In the genomic region with DNA sequence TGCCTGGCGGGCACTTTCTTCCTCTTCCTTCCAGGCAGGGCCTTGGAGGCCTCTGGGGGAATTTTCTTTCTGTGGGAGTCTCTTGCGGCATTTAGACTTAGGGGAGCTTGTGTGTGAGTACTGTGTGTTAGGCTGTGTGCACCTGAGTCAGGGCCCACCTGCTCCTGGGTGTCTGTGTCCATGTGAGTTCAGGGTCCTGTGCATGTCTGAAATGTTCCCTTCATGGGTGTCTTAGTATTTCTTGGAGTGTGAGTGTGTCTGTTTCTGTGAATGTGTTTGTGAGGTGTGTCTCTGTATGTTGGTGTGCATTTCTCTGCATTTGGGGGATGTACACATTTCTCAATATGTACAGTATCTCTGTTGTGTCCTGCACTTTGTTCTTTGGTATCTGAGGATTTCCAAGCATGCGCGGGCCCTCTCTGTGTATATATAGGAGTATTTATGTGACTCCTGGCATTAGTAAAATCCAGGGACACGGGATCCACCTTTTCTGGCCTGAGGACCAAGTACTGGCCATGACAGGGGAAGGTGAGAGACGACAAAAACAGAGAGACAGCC, we compare ENCODE assay signal across 20 cellular contexts. TPM values are rescaled to one million over a fixed set of nuclear protein-coding genes. Genes with fewer than 3 reads are reported as not detected.
DNase-seq lines count a peak whose midpoint lies in the region; ATAC-seq, FAIRE-seq and TF ChIP-seq lines count a peak whose summit lies in the region.
"Had no signal": no experiment of that assay in that cellular context is flagged by ENCODE, and none has a peak within 500 bp of the region (broad histone marks: within the 10 kb centered on the region; RNA-seq: fewer than 3 reads in every experiment).

No MANE protein-coding gene starts in this region.

- peaks cover 0 to 46% (median 6%) of the 10 kb centered on the region in 11 experiments; a peak in 10 of 22 replicates for H4K20me1 ChIP-seq in BLaER1 treated with 17β-estradiol and CSF1 and Interleukin-3, amounts not matched to agents 10 nM and 100 nM

- peak overlapping the region; percentile 89 to 100 (median 97) for H3K4me2 ChIP-seq in BLaER1 treated with 17β-estradiol and CSF1 and Interleukin-3, amounts not matched to agents 10 nM and 100 nM
- H3K4me2 ChIP-seq: SK-N-SH had no signal

- H3K4me1 Mint-ChIP-seq in CD8-positive, alpha-beta T cell (ENCODE audit: low read depth), result peaks cover 26% of the 10 kb centered on the region
- H3K4me1 Mint-ChIP-seq in brain, result peaks cover 41% of the 10 kb centered on the region
- peaks cover 43 to 54% of the 10 kb centered on the region in 2 donors for H3K4me1 Mint-ChIP-seq in natural killer cell

- peak overlapping the region; percentile 55 for H3K4me3 Mint-ChIP-seq in CD8-positive, alpha-beta T cell
- H3K4me3 Mint-ChIP-seq in brain (peak overlapping the region in 4 of 5 experiments; percentile 15 to 53 (median 28)), natural killer cell (peak overlapping the region; percentile 94)
- H3K4me3 Mint-ChIP-seq: HFFc6 had no signal

- peaks cover 71 to 93% (median 86%) of the 10 kb centered on the region in 10 experiments for H3K4me1 ChIP-seq in BLaER1 treated with 17β-estradiol and CSF1 and Interleukin-3, amounts not matched to agents 10 nM and 100 nM
- peaks cover 24% of the 10 kb centered on the region for H3K4me1 ChIP-seq in CD8-positive, alpha-beta T cell (ENCODE audit: insufficient read depth, low read length)
- H3K4me1 ChIP-seq: BE2C had no signal

- peaks cover 0 to 11% (median 0%) of the 10 kb centered on the region in 11 experiments; a peak in 6 of 22 replicates for H3K9me3 ChIP-seq in BLaER1 treated with 17β-estradiol and CSF1 and Interleukin-3, amounts not matched to agents 10 nM and 100 nM (replicated peaks in 1 of 11)
- H3K9me3 ChIP-seq in CD8-positive, alpha-beta T cell (ENCODE audit: low read length), result no peaks in the 10 kb centered on the region
- H3K9me3 ChIP-seq: BE2C, esophagus muscularis mucosa, Peyer's patch, SK-N-SH, upper lobe of left lung had no signal

- H3K27me3 ChIP-seq in BLaER1 treated with 17β-estradiol and CSF1 and Interleukin-3, amounts not matched to agents 10 nM and 100 nM, result peaks cover 38 to 67% (median 44%) of the 10 kb centered on the region in 11 experiments
- no peaks in the 10 kb centered on the region for H3K27me3 ChIP-seq in CD8-positive, alpha-beta T cell (ENCODE audit: insufficient read depth, low read length)
- H3K27me3 ChIP-seq: BE2C, dorsolateral prefrontal cortex, Peyer's patch had no signal

- CTCF ChIA-PET in CD8-positive, alpha-beta T cell (lab: Charles Lee), result interaction anchor here (1.9 to 4.1 kb wide), 2 partner anchors 11 to 152 kb away, joined by 8 to 15 read pairs; no protein-coding TSS in a partner anchor
- CTCF ChIA-PET in RWPE1 (lab: Yijun Ruan, JAX), result no interaction called here

- peak overlapping the region in 9 of 11 experiments; percentile 90 to 98 (median 94); a peak in 19 of 22 replicates for H3K27ac ChIP-seq in BLaER1 treated with 17β-estradiol and CSF1 and Interleukin-3, amounts not matched to agents 10 nM and 100 nM
- no peak overlapping the region for H3K27ac ChIP-seq in CD8-positive, alpha-beta T cell (ENCODE audit: low read depth, low read length)
- no peak overlapping the region for H3K27ac ChIP-seq in RWPE1
- H3K27ac ChIP-seq: brain microvascular endothelial cell, dorsolateral prefrontal cortex, esophagus muscularis mucosa, Peyer's patch had no signal

- intact Hi-C loops in CD8-positive, alpha-beta T cell (cut with DNase I, micrococcal nuclease), result loop anchor here in 1 of 2 experiments (5.0 kb wide), 1 partner anchor 67 kb away; a partner anchor contains a TSS
- intact Hi-C loops in natural killer cell (cut with micrococcal nuclease), result no loop called here

- no peak for ATAC-seq in CD8-positive, alpha-beta T cell
- ATAC-seq in natural killer cell, result no peak
- no peak for ATAC-seq in HG03378 (IDR thresholded peaks at IDR 0.05; ENCODE audit: unreplicated experiment)

- peak overlapping the region; percentile 33 for H3K27ac Mint-ChIP-seq in CD8-positive, alpha-beta T cell
- H3K27ac Mint-ChIP-seq in brain (no peak overlapping the region), natural killer cell (peak overlapping the region; percentile 37 to 89)
- H3K27ac Mint-ChIP-seq: HFFc6 had no signal

- FAIRE-seq in HTR-8/SVneo (lab: Jason Lieb, UNC), result no peak
- FAIRE-seq: islet of Langerhans had no signal

- H3K9me3 Mint-ChIP-seq in CD8-positive, alpha-beta T cell, result no peaks in the 10 kb centered on the region
- H3K9me3 Mint-ChIP-seq in brain (peaks cover 0 to 8% (median 0%) of the 10 kb centered on the region in 5 experiments), natural killer cell (no peaks in the 10 kb centered on the region)
- H3K9me3 Mint-ChIP-seq: HFFc6 had no signal

- peaks cover 0 to 15% (median 6%) of the 10 kb centered on the region in 11 experiments; a peak in 6 of 22 replicates for H3K36me3 ChIP-seq in BLaER1 treated with 17β-estradiol and CSF1 and Interleukin-3, amounts not matched to agents 10 nM and 100 nM
- no peaks in the 10 kb centered on the region for H3K36me3 ChIP-seq in CD8-positive, alpha-beta T cell (ENCODE audit: insufficient read depth, low read length)
- H3K36me3 ChIP-seq: BE2C, brain microvascular endothelial cell, esophagus muscularis mucosa, Peyer's patch, upper lobe of left lung had no signal

- H3K36me3 Mint-ChIP-seq in CD8-positive, alpha-beta T cell, result peaks cover 3% of the 10 kb centered on the region
- H3K36me3 Mint-ChIP-seq in brain, result peaks cover 20% of the 10 kb centered on the region
- H3K36me3 Mint-ChIP-seq in natural killer cell, result no peaks in the 10 kb centered on the region

- peak overlapping the region in 10 of 11 experiments; percentile 82 to 90 (median 86); a peak in 19 of 22 replicates for H3K9ac ChIP-seq in BLaER1 treated with 17β-estradiol and CSF1 and Interleukin-3, amounts not matched to agents 10 nM and 100 nM
- H3K9ac ChIP-seq: SK-N-SH had no signal

- POLR2A ChIA-PET in CD8-positive, alpha-beta T cell (lab: Charles Lee), result no interaction called here
- POLR2A ChIA-PET in RWPE1 (lab: Yijun Ruan, JAX; ENCODE audit: low non-redundant PET), result no interaction called here

- H3K4me3 ChIP-seq in BLaER1 treated with 17β-estradiol and CSF1 and Interleukin-3, amounts not matched to agents 10 nM and 100 nM, result peak overlapping the region in 8 of 10 experiments; percentile 58 to 78 (median 66); a peak in 9 of 20 replicates
- no peak overlapping the region for H3K4me3 ChIP-seq in CD8-positive, alpha-beta T cell (ENCODE audit: low read depth, low read length)
- H3K4me3 ChIP-seq: dorsolateral prefrontal cortex, esophagus muscularis mucosa, Peyer's patch, skin epidermis had no signal

- no peak for TF ChIP-seq CTCF in CD8-positive, alpha-beta T cell (IDR thresholded peaks at IDR 0.05)
- no peak for TF ChIP-seq CTCF in brain (conservative IDR thresholded peaks at IDR 0.05)
- no peak for TF ChIP-seq CTCF in natural killer cell (IDR thresholded peaks at IDR 0.05)
- TF ChIP-seq CTCF in RWPE1 (conservative IDR thresholded peaks at IDR 0.05; ENCODE audit: low read depth), result no peak

- H3K27me3 Mint-ChIP-seq in CD8-positive, alpha-beta T cell (ENCODE audit: low read depth), result peaks cover 3% of the 10 kb centered on the region
- H3K27me3 Mint-ChIP-seq in brain, result peaks cover 96% of the 10 kb centered on the region
- no peaks in the 10 kb centered on the region for H3K27me3 Mint-ChIP-seq in natural killer cell (ENCODE audit: low read depth in 2 of 2)

- no peak for DNase-seq in CD8-positive, alpha-beta T cell
- DNase-seq in natural killer cell (no peak), HTR-8/SVneo (ENCODE audit: insufficient read length, low spot score) (no peak), RWPE1 (ENCODE audit: low spot score) (no peak), glomerular visceral epithelial cell (ENCODE audit: extremely low spot score) (no peak)
- DNase-seq: activated naive CD4-positive, alpha-beta T cell treated with Interleukin-2 at 50 U/mL for 16 hours; BE2C; brain microvascular endothelial cell; HFFc6; NCI-H2081 treated with DMSO at 0.1 percent for 48 hours; Peyer's patch had no signal

RNA-seq across cellular contexts. Expression of a gene that starts 2.4 kb away (rescaled TPM):
- 1 to 10 TPM; 2.2 to 2.6 TPM for total RNA-seq in CD8-positive, alpha-beta T cell
- 0.32 TPM for polyA plus RNA-seq in brain (ENCODE audit: insufficient read depth, low read depth, low replicate concordance)
- 1 to 10 TPM; 6.6 to 7.3 (median 6.9) TPM for total RNA-seq in natural killer cell

RNA-seq across cellular contexts. Expression of a gene that starts 17.9 kb away (rescaled TPM):
- total RNA-seq in CD8-positive, alpha-beta T cell, result 10 to 100 TPM in 1 of 2 experiments, 1 to 10 TPM in 1; 9.1 to 10.3 TPM
- polyA plus RNA-seq in brain (ENCODE audit: insufficient read depth, low read depth, low replicate concordance), result 152 TPM
- 10 to 100 TPM in 1 of 3 donors, 1 to 10 TPM in 2; 7.9 to 10.7 (median 9.9) TPM for total RNA-seq in natural killer cell

RNA-seq across cellular contexts. Expression of a gene that starts 18.3 kb away (rescaled TPM):
- total RNA-seq in CD8-positive, alpha-beta T cell, result 10 to 100 TPM; 37.0 to 39.8 TPM
- polyA plus RNA-seq in brain (ENCODE audit: insufficient read depth, low read depth, low replicate concordance), result 42.9 TPM
- total RNA-seq in natural killer cell, result 10 to 100 TPM; 51.3 to 75.0 (median 64.8) TPM

Comparison
In these comparisons a context has a peak if more than half of its experiments do, and no peak if none do; other contexts are left out.
1. H3K27ac ChIP-seq: peak in BLaER1 treated with 17β-estradiol and CSF1 and Interleukin-3, amounts not matched to agents 10 nM and 100 nM (9 of 11); none in CD8-positive, alpha-beta T cell (single experiment) and RWPE1 (single experiment).
2. H3K27ac Mint-ChIP-seq: peak in CD8-positive, alpha-beta T cell (single experiment) and natural killer cell (2 of 2); none in brain (0 of 5).
3. H3K4me3 Mint-ChIP-seq: peak in every context shown above with its lines; median percentile 94 in natural killer cell; 55 in CD8-positive, alpha-beta T cell; 28 in brain.